32 cellular contexts compared by ENCODE assay signal in genomic region chr7:16113058-16113457, GRCh38.
"Had no signal": no experiment of that assay in that cellular context is flagged by ENCODE, and none has a peak within 500 bp of the region (broad histone marks: within the 10 kb centered on the region; RNA-seq: fewer than 3 reads in every experiment).

No MANE protein-coding gene starts in this region.

- H3K4me1 ChIP-seq: ascending aorta, esophagus squamous epithelium had no signal

- FAIRE-seq: bronchial epithelial cell, endometrium, endothelial cell of umbilical vein had no signal

- H3K36me3 ChIP-seq: ascending aorta, esophagus squamous epithelium, WERI-Rb-1 had no signal

- H3K27me3 Mint-ChIP-seq: activated B cell treated with CpG ODN at 0.5 μM for 24 hours; activated CD8-positive, alpha-beta T cell treated with anti-CD3 and anti-CD28 coated beads for 36 hours; activated naive CD4-positive, alpha-beta T cell treated with anti-CD3 and anti-CD28 coated beads, Interleukin-2, amount 10 ng/mL, durations not matched to agents 7 days and 5 days; activated naive CD8-positive, alpha-beta T cell treated with anti-CD3 and anti-CD28 coated beads, Interleukin-2, amount 10 ng/mL, durations not matched to agents 7 days and 5 days; central memory CD8-positive, alpha-beta T cell; T-helper 17 cell had no signal

- DNase-seq: activated B cell treated with CpG ODN at 0.5 μM for 24 hours; activated CD4-positive, alpha-beta T cell treated with anti-CD3 and anti-CD28 coated beads for 48 hours; activated CD4-positive, alpha-beta T cell treated with anti-CD3 and anti-CD28 coated beads, Interleukin-2, amount 50 U/mL, for 1 hour; activated CD4-positive, alpha-beta T cell treated with anti-CD3 and anti-CD28 coated beads, Interleukin-2, amount 50 U/mL, for 48 hours; activated CD8-positive, alpha-beta memory T cell treated with anti-CD3 and anti-CD28 coated beads for 24 hours; activated CD8-positive, alpha-beta T cell treated with anti-CD3 and anti-CD28 coated beads for 36 hours; activated gamma-delta T cell; activated naive CD4-positive, alpha-beta T cell; activated naive CD4-positive, alpha-beta T cell treated with anti-CD3 and anti-CD28 coated beads, Interleukin-2, amount 10 ng/mL, durations not matched to agents 7 days and 5 days; activated naive CD8-positive, alpha-beta T cell treated with anti-CD3 and anti-CD28 coated beads, Interleukin-2, amount 10 ng/mL, durations not matched to agents 7 days and 5 days; activated T-cell treated with anti-CD3 and anti-CD28 coated beads, Interleukin-2, amount 50 U/mL, for 1 hour; activated T-cell treated with anti-CD3 and anti-CD28 coated beads, Interleukin-2, amount 50 U/mL, for 48 hours; effector CD8-positive, alpha-beta T cell; esophagus squamous epithelium; foreskin melanocyte; head of caudate nucleus; T-helper 1 cell; T-helper 17 cell; T1000; WERI-Rb-1 had no signal

- H3K27ac Mint-ChIP-seq: activated B cell treated with CpG ODN at 0.5 μM for 24 hours; activated CD8-positive, alpha-beta T cell treated with anti-CD3 and anti-CD28 coated beads for 36 hours; activated naive CD4-positive, alpha-beta T cell treated with anti-CD3 and anti-CD28 coated beads, Interleukin-2, amount 10 ng/mL, durations not matched to agents 7 days and 5 days; activated naive CD8-positive, alpha-beta T cell treated with anti-CD3 and anti-CD28 coated beads, Interleukin-2, amount 10 ng/mL, durations not matched to agents 7 days and 5 days; activated T-helper 1 cell treated with anti-CD3 and anti-CD28 coated beads, Interleukin-12 subunit alpha, Interleukin-12 subunit beta, Interleukin-2, Interleukin-4 antibody, amounts not matched to agents 30 ng/mL and 10 ng/mL and 1 ng/mL, durations not matched to agents 14 hours and 24 hours and 36 hours; activated T-helper 2 cell treated with anti-CD3 and anti-CD28 coated beads, Interferon-gamma antibody, Interleukin-2, Interleukin-4, amounts not matched to agents 10 μg/mL and 5 μg/mL and 100 μg/mL, durations not matched to agents 14 hours and 24 hours and 36 hours; brain; T-helper 17 cell; T-helper 2 cell treated with Interferon-gamma antibody and Interleukin-4, amounts not matched to agents 5 μg/mL and 100 μg/mL, for 36 hours had no signal

- H3K27ac ChIP-seq: ascending aorta, epithelial cell of prostate, esophagus squamous epithelium, WERI-Rb-1 had no signal

- H3K4me1 Mint-ChIP-seq: activated B cell treated with CpG ODN at 0.5 μM for 24 hours, brain, T-helper 17 cell had no signal

- ATAC-seq: activated CD4-positive, CD25-positive, alpha-beta regulatory T cell treated with anti-CD3 and anti-CD28 coated beads, Interleukin-2, amount 50 U/mL, for 24 hours; activated CD8-positive, alpha-beta T cell treated with anti-CD3 and anti-CD28 coated beads for 36 hours; activated naive CD4-positive, alpha-beta T cell treated with anti-CD3 and anti-CD28 coated beads, Interleukin-2, amount 50 U/mL, for 72 hours; T-helper 17 cell had no signal

- H3K9me3 Mint-ChIP-seq: central memory CD8-positive, alpha-beta T cell had no signal

- H3K9me3 ChIP-seq: esophagus squamous epithelium had no signal

- H3K27me3 ChIP-seq: ascending aorta, esophagus squamous epithelium had no signal

- H3K4me3 Mint-ChIP-seq: activated B cell treated with CpG ODN at 0.5 μM for 24 hours; activated CD8-positive, alpha-beta T cell treated with anti-CD3 and anti-CD28 coated beads for 36 hours; activated naive CD4-positive, alpha-beta T cell treated with anti-CD3 and anti-CD28 coated beads, Interleukin-2, amount 10 ng/mL, durations not matched to agents 7 days and 5 days; activated naive CD8-positive, alpha-beta T cell treated with anti-CD3 and anti-CD28 coated beads, Interleukin-2, amount 10 ng/mL, durations not matched to agents 7 days and 5 days; activated T-helper 1 cell treated with anti-CD3 and anti-CD28 coated beads, Interleukin-12 subunit alpha, Interleukin-12 subunit beta, Interleukin-2, Interleukin-4 antibody, amounts not matched to agents 30 ng/mL and 10 ng/mL and 1 ng/mL, durations not matched to agents 14 hours and 24 hours and 36 hours; brain; central memory CD8-positive, alpha-beta T cell; T-helper 17 cell; T-helper 2 cell treated with Interferon-gamma antibody and Interleukin-4, amounts not matched to agents 5 μg/mL and 100 μg/mL, for 36 hours had no signal

- H3K4me3 ChIP-seq: ascending aorta, esophagus squamous epithelium had no signal
